In genomic region chr12:7907009-7907408, GRCh38 we compare ENCODE assay signal across 1 cellular context.
TF ChIP-seq lines count a peak whose summit lies in the region.

No MANE protein-coding gene starts in this region.

TF ChIP-seq in HEK293, 187 proteins besides CTCF, POLR2A, EP300 and RAD21 (continued from another document):
- TF ChIP-seq PRDM2 (tag by site-specific recombination; IDR thresholded peaks at IDR 0.05; ENCODE audit: borderline replicate concordance): no peak
- no peak for TF ChIP-seq ZNF658 (tag by site-specific recombination; IDR thresholded peaks at IDR 0.05)
- no peak for TF ChIP-seq ZNF184 (tag by site-specific recombination; IDR thresholded peaks at IDR 0.05)
- no peak for TF ChIP-seq ZNF404 (tag by site-specific recombination; IDR thresholded peaks at IDR 0.05)
- TF ChIP-seq ZNF24 (tag by site-specific recombination; IDR thresholded peaks at IDR 0.05): peak; percentile 79
- TF ChIP-seq ZNF558 (tag by site-specific recombination; IDR thresholded peaks at IDR 0.05): peak; percentile 51; the same call in 1 of the 2 replicates
- peak; percentile 78 for TF ChIP-seq PATZ1 (tag by site-specific recombination; IDR thresholded peaks at IDR 0.05)
- TF ChIP-seq ZNF580 (tag by site-specific recombination; IDR thresholded peaks at IDR 0.05): 0 out of 2 replicates have a peak, but pooled peaks have one; percentile 42
- no peak for TF ChIP-seq ZNF623 (tag by site-specific recombination; IDR thresholded peaks at IDR 0.05)
- TF ChIP-seq ZEB2 (tag by site-specific recombination; IDR thresholded peaks at IDR 0.05): no peak
- TF ChIP-seq ZNF488 (tag by site-specific recombination; IDR thresholded peaks at IDR 0.05): no peak
- TF ChIP-seq ZNF157 (tag by site-specific recombination; IDR thresholded peaks at IDR 0.05): no peak
- TF ChIP-seq ZSCAN18 (tag by site-specific recombination; IDR thresholded peaks at IDR 0.05): no peak
- 0 out of 2 replicates have a peak, but pooled peaks have one; percentile 6 for TF ChIP-seq ZNF335 (tag by site-specific recombination; conservative IDR thresholded peaks at IDR 0.05)
- TF ChIP-seq AEBP2 (tag by site-specific recombination; IDR thresholded peaks at IDR 0.05; ENCODE audit: borderline replicate concordance): no peak
- TF ChIP-seq ZNF18 (tag by site-specific recombination; IDR thresholded peaks at IDR 0.05): peak; percentile 86
- no peak for TF ChIP-seq ZNF423 (tag by site-specific recombination; IDR thresholded peaks at IDR 0.05)
